Comparison of ENCODE assay signal across 11 cellular contexts in the genomic region with DNA sequence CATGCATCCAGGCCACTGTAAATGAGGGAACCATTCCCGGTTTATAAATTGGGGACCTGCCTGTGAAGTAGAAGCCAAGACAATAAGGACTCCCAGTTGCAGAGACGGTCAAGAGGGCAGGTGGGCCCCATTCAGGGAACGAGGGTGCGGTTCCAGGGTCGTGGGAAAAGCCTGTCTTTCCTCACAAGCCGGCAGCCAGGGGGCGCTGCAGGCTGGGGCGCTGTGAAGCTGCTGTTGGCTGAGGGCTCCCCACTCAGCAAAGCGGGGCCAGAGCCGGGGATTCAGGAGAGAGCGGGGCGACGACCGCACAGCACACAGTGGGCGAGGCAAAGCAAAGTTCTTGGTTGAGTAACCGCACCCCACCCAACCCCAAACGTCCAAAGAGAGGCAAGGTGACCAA. TPM values are rescaled to one million over a fixed set of nuclear protein-coding genes. Genes with fewer than 3 reads are reported as not detected.
A peak's percentile ranks its signal among the peaks of the same experiment; 100 is the strongest.
DNase-seq lines count a peak whose midpoint lies in the region; ATAC-seq, FAIRE-seq and TF ChIP-seq lines count a peak whose summit lies in the region.
"Had no signal": no experiment of that assay in that cellular context is flagged by ENCODE, and none has a peak within 500 bp of the region (broad histone marks: within the 10 kb centered on the region; RNA-seq: fewer than 3 reads in every experiment).

No MANE protein-coding gene starts in this region.

- intact Hi-C loops in A673 (cut with micrococcal nuclease; ENCODE audit: unreplicated experiment) = no loop called here

- WGBS in small intestine, 3 donors = 59 to 80% (median 80%) methylated on average over 17 of the region's 17 CpGs

- peak; percentile 33 for ATAC-seq in activated naive CD8-positive, alpha-beta T cell treated with anti-CD3 and anti-CD28 coated beads, Interleukin-2, amount 10 ng/mL, durations not matched to agents 7 days and 5 days (ENCODE audit: low read depth)
- ATAC-seq in HG02885 (IDR thresholded peaks at IDR 0.05; ENCODE audit: poor library complexity, unreplicated experiment) = no peak

- TF ChIP-seq CTCF in A673 (conservative IDR thresholded peaks at IDR 0.05; ENCODE audit: low read depth, low read length) (peak; percentile 40), GM13977 (IDR thresholded peaks at IDR 0.05; ENCODE audit: extremely low read depth, insufficient read depth, missing control alignments) (peak; percentile 61)

- no peak overlapping the region for H3K4me3 ChIP-seq in A673 (ENCODE audit: low read depth, low read length, poor library complexity, severe bottlenecking)
- H3K4me3 ChIP-seq in small intestine (ENCODE audit: low read depth in 1 of 2, low read length in 2 of 2) = no peak overlapping the region

- no peaks in the 10 kb centered on the region for H3K27me3 Mint-ChIP-seq in activated naive CD8-positive, alpha-beta T cell treated with anti-CD3 and anti-CD28 coated beads, Interleukin-2, amount 10 ng/mL, durations not matched to agents 7 days and 5 days

- DNase-seq in A673 (ENCODE audit: low spot score) (no peak), GM13977 (ENCODE audit: low spot score) (no peak), left kidney (ENCODE audit: low read depth, low spot score) (peak; percentile 59), small intestine (no peak), NCI-H187 (lab: John Stamatoyannopoulos, UW) (no peak), NCI-H1436 (lab: John Stamatoyannopoulos, UW) (no peak)
- peak; percentile 62 for DNase-seq in activated naive CD8-positive, alpha-beta T cell treated with anti-CD3 and anti-CD28 coated beads, Interleukin-2, amount 10 ng/mL, durations not matched to agents 7 days and 5 days

- H3K36me3 ChIP-seq in A673 (ENCODE audit: insufficient read depth, low read length, poor library complexity, severe bottlenecking) = peaks cover 4% of the 10 kb centered on the region
- peaks cover 0 to 2% of the 10 kb centered on the region in 2 donors for H3K36me3 ChIP-seq in small intestine (ENCODE audit: control insufficient read depth in 2 of 2, insufficient read depth in 2 of 2, low read length in 2 of 2)

- no TSS peak for BruUV-seq in A673 (replicated peaks; lab: Mats Ljungman, UMichigan)

- H3K4me1 Mint-ChIP-seq in activated naive CD8-positive, alpha-beta T cell treated with anti-CD3 and anti-CD28 coated beads, Interleukin-2, amount 10 ng/mL, durations not matched to agents 7 days and 5 days = peaks cover 5% of the 10 kb centered on the region

- no peaks in the 10 kb centered on the region for H3K4me1 ChIP-seq in A673 (ENCODE audit: insufficient read depth, low read length, poor library complexity, severe bottlenecking)
- no peaks in the 10 kb centered on the region for H3K4me1 ChIP-seq in small intestine (ENCODE audit: control insufficient read depth in 2 of 2, insufficient read depth in 1 of 2, low read depth in 1 of 2, low read length in 1 of 2)

- H3K9me3 ChIP-seq in A673 (ENCODE audit: low read depth, low read length, poor library complexity, severe bottlenecking) (no peaks in the 10 kb centered on the region), small intestine (ENCODE audit: control insufficient read depth, low read depth) (no peaks in the 10 kb centered on the region)

- no peak overlapping the region for H3K4me3 Mint-ChIP-seq in activated naive CD8-positive, alpha-beta T cell treated with anti-CD3 and anti-CD28 coated beads, Interleukin-2, amount 10 ng/mL, durations not matched to agents 7 days and 5 days
- H3K4me3 Mint-ChIP-seq: type B pancreatic cell had no signal

- no peak for FAIRE-seq in small intestine (lab: Jason Lieb, UNC)

- CTCF ChIA-PET in A673 (lab: Charles Lee) = no interaction called here

- H3K27ac ChIP-seq in A673 (ENCODE audit: low read depth, low read length, poor library complexity, severe bottlenecking) (no peak overlapping the region), small intestine (ENCODE audit: low read depth in 1 of 2, low read length in 1 of 2) (no peak overlapping the region)

- peaks cover 35% of the 10 kb centered on the region for H3K36me3 Mint-ChIP-seq in activated naive CD8-positive, alpha-beta T cell treated with anti-CD3 and anti-CD28 coated beads, Interleukin-2, amount 10 ng/mL, durations not matched to agents 7 days and 5 days

- H3K27me3 ChIP-seq in A673 (replicated peaks; ENCODE audit: insufficient read depth, low read depth, low read length, poor library complexity) = no peaks in the 10 kb centered on the region
- H3K27me3 ChIP-seq in small intestine (ENCODE audit: control insufficient read depth in 2 of 2, insufficient read depth in 2 of 2, low read length in 2 of 2) = no peaks in the 10 kb centered on the region

- in situ Hi-C loops in GM13977 (cut with MboI; ENCODE audit: low pct_unique_long_range_greater_than_20kb, low sequenced_read_pairs, unreplicated experiment) = no loop called here

- no peaks in the 10 kb centered on the region for H3K9me3 Mint-ChIP-seq in activated naive CD8-positive, alpha-beta T cell treated with anti-CD3 and anti-CD28 coated beads, Interleukin-2, amount 10 ng/mL, durations not matched to agents 7 days and 5 days

- POLR2A ChIA-PET in A673 (lab: Charles Lee; ENCODE audit: low non-redundant PET) = no interaction called here
- POLR2A ChIA-PET in activated naive CD8-positive, alpha-beta T cell treated with anti-CD3 and anti-CD28 coated beads, Interleukin-2, amount 10 ng/mL, durations not matched to agents 7 days and 5 days (lab: Charles Lee) = no interaction called here

- no peak overlapping the region for H3K27ac Mint-ChIP-seq in activated naive CD8-positive, alpha-beta T cell treated with anti-CD3 and anti-CD28 coated beads, Interleukin-2, amount 10 ng/mL, durations not matched to agents 7 days and 5 days
- H3K27ac Mint-ChIP-seq: type B pancreatic cell had no signal

RNA-seq across cellular contexts. Expression of gene CDRT15, which starts 24.9 kb away (rescaled TPM):
- total RNA-seq in A673 (2021) = not detected in 2 replicates
- total RNA-seq in activated naive CD8-positive, alpha-beta T cell treated with anti-CD3 and anti-CD28 coated beads, Interleukin-2, amount 10 ng/mL, durations not matched to agents 7 days and 5 days = not detected
- not detected for polyA plus RNA-seq in small intestine
- total RNA-seq: pulmonary artery endothelial cell had no signal
- polyA plus RNA-seq: esophagus had no signal

Comparison
In these comparisons a context has a peak if more than half of its experiments do, and no peak if none do; other contexts are left out.
1. DNase-seq: peak in activated naive CD8-positive, alpha-beta T cell treated with anti-CD3 and anti-CD28 coated beads, Interleukin-2, amount 10 ng/mL, durations not matched to agents 7 days and 5 days (single experiment) and left kidney (single experiment); none in A673 (single experiment), GM13977 (single experiment), small intestine (single experiment), NCI-H187 (0 of 2) and NCI-H1436 (single experiment).